23 cellular contexts compared by ENCODE assay signal in the genomic region with DNA sequence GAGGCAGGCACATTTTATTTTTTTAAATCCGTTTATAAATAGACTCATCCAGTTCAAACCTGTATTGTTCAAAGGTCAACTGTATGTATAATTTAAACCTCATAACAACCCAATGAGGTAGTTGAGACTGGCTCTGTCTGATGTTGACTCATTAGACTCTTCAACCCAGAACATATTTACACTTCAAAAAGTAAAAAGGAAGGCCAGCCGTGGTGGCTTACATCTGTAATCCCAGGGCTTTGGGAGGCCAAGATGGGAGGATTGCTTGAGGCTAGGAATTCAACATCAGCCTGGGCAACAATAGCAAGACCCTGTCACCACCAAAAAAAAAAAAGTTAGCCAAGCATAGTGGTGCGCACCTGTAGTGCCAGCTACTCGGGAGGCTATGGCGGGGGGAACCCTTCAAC.
"Had no signal": no experiment of that assay in that cellular context is flagged by ENCODE, and none has a peak within 500 bp of the region (broad histone marks: within the 10 kb centered on the region; RNA-seq: fewer than 3 reads in every experiment).

No MANE protein-coding gene starts in this region.

- DNase-seq: activated CD4-positive, alpha-beta T cell treated with anti-CD3 and anti-CD28 coated beads, Interleukin-2, amount 10 ng/mL, durations not matched to agents 24 days and 14 days; activated CD8-positive, alpha-beta T cell treated with anti-CD3 and anti-CD28 coated beads, Interleukin-2, amount 10 ng/mL, durations not matched to agents 7 days and 5 days; activated naive CD4-positive, alpha-beta T cell treated with anti-CD3 and anti-CD28 coated beads for 36 hours; activated T-cell treated with anti-CD3 and anti-CD28 coated beads, Interleukin-2, amount 50 U/mL, for 24 hours; body of pancreas; central memory CD4-positive, alpha-beta T cell; endodermal cell; foreskin melanocyte; glutamatergic neuron; hypothalamus; kidney; left ventricle myocardium inferior; mammary epithelial cell; midbrain; retina; stimulated activated CD4-positive, alpha-beta T cell treated with anti-CD3 and anti-CD28 coated beads, Interleukin-12 subunit alpha, Interleukin-12 subunit beta, amount 100 ng/mL, for 4 hours; stimulated activated CD4-positive, alpha-beta T cell treated with anti-CD3 and anti-CD28 coated beads, Interleukin-1b, Interleukin-23, amount 100 ng/mL, for 48 hours; stimulated activated naive CD4-positive, alpha-beta T cell treated with Interleukin-2 at 50 U/mL for 16 hours; substantia nigra; T1000; tibial artery; uterus had no signal

- H3K4me1 ChIP-seq: uterus had no signal

- H3K27ac ChIP-seq: body of pancreas, left ventricle myocardium inferior, tibial artery, uterus had no signal

- H3K9me3 ChIP-seq: body of pancreas, left ventricle myocardium inferior, tibial artery, uterus had no signal

- ATAC-seq: activated CD8-positive, alpha-beta T cell treated with anti-CD3 and anti-CD28 coated beads, Interleukin-2, amount 10 ng/mL, durations not matched to agents 7 days and 5 days; body of pancreas had no signal

- FAIRE-seq: colon, kidney had no signal

- H3K36me3 ChIP-seq: left ventricle myocardium inferior, tibial artery, uterus had no signal

- H3K27me3 ChIP-seq: body of pancreas, tibial artery, uterus had no signal

- H3K4me3 ChIP-seq: body of pancreas, left ventricle myocardium inferior, tibial artery, uterus had no signal
